In the genomic region with DNA sequence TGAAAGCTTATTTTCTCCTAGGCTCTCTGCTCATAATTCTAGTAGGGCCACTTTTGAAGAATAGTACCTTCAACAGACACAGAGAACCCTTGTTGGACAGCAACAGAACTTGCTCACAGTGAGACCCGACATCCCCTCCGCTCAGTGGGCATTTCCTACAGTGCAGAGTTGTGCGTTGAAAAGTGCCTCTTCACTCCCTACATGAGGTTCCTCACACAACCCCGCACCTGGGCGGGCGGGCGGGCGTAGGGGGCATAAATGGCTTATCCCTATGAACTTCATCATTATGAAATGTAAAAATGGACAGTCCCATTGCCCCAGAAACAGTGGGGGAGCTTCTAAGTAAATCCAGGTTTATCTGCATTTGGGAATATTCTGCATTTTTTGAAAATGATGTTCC, we compare ENCODE assay signal across 18 cellular contexts.
DNase-seq lines count a peak whose midpoint lies in the region; ATAC-seq, FAIRE-seq and TF ChIP-seq lines count a peak whose summit lies in the region.
"Had no signal": no experiment of that assay in that cellular context is flagged by ENCODE, and none has a peak within 500 bp of the region (broad histone marks: within the 10 kb centered on the region; RNA-seq: fewer than 3 reads in every experiment).

No MANE protein-coding gene starts in this region.

- H3K4me1 Mint-ChIP-seq in astrocyte (ENCODE audit: low read depth, unreplicated experiment) = peaks cover 12% of the 10 kb centered on the region
- H3K4me1 Mint-ChIP-seq: CD14-positive monocyte had no signal

- no peak overlapping the region for H3K4me3 Mint-ChIP-seq in astrocyte (ENCODE audit: unreplicated experiment)
- H3K4me3 Mint-ChIP-seq: B cell; CD14-positive monocyte; CD8-positive, alpha-beta T cell; HFFc6 had no signal

- no peak overlapping the region for H2AFZ ChIP-seq in astrocyte (ENCODE audit: low read depth, low read length)

- peaks cover 2% of the 10 kb centered on the region for H3K9me3 Mint-ChIP-seq in astrocyte (ENCODE audit: unreplicated experiment)
- H3K9me3 Mint-ChIP-seq: CD8-positive, alpha-beta T cell had no signal

- H3K18ac ChIP-seq in mesendoderm (ENCODE audit: low read length) = no peak overlapping the region

- H3K9me3 ChIP-seq in BLaER1 (peaks cover 3% of the 10 kb centered on the region; the same call in 1 of the 2 replicates), astrocyte (ENCODE audit: insufficient read depth, low read depth, low read length) (peaks cover 5% of the 10 kb centered on the region), spleen (no peaks in the 10 kb centered on the region)

- H3K4me3 ChIP-seq in BLaER1 (no peak overlapping the region), astrocyte (ENCODE audit: insufficient read depth, low read depth, low read length) (no peak overlapping the region), mesendoderm (ENCODE audit: low read length) (no peak overlapping the region), spleen (no peak overlapping the region)

- no peak for TF ChIP-seq POLR2A in spleen (IDR thresholded peaks at IDR 0.05)

- peaks cover 20% of the 10 kb centered on the region for H3K36me3 ChIP-seq in BLaER1
- H3K36me3 ChIP-seq in astrocyte (ENCODE audit: insufficient read depth, low read length) = no peaks in the 10 kb centered on the region
- no peaks in the 10 kb centered on the region for H3K36me3 ChIP-seq in mesendoderm (ENCODE audit: control insufficient read depth, insufficient read depth, low read length)
- peaks cover 0 to 6% (median 0%) of the 10 kb centered on the region in 6 donors for H3K36me3 ChIP-seq in spleen

- no peak overlapping the region for H2BK5ac ChIP-seq in mesendoderm (ENCODE audit: low read length)

- no peak for ATAC-seq in GM18873 (IDR thresholded peaks at IDR 0.05; ENCODE audit: low FRiP score, unreplicated experiment)
- ATAC-seq: CD8-positive, alpha-beta T cell had no signal

- H3K4me1 ChIP-seq in BLaER1 (peaks cover 35% of the 10 kb centered on the region), astrocyte (ENCODE audit: insufficient read depth, low read length) (no peaks in the 10 kb centered on the region), mesendoderm (ENCODE audit: control insufficient read depth, low read depth, low read length) (no peaks in the 10 kb centered on the region), spleen (no peaks in the 10 kb centered on the region)

- FAIRE-seq in astrocyte (lab: Jason Lieb, UNC) = no peak
- FAIRE-seq: GM12892, H1 had no signal

- peak overlapping the region; percentile 88 for H3K4me2 ChIP-seq in BLaER1
- no peak overlapping the region for H3K4me2 ChIP-seq in astrocyte (ENCODE audit: low read length)
- no peak overlapping the region for H3K4me2 ChIP-seq in mesendoderm (ENCODE audit: low read length)

- H3K79me1 ChIP-seq in mesendoderm (ENCODE audit: low read length) = no peaks in the 10 kb centered on the region

- H3K27ac Mint-ChIP-seq in astrocyte (ENCODE audit: unreplicated experiment) = peak overlapping the region; percentile 47
- H3K27ac Mint-ChIP-seq: B cell; CD14-positive monocyte; CD8-positive, alpha-beta T cell; HFFc6 had no signal

- H3K27me3 Mint-ChIP-seq in astrocyte (ENCODE audit: low read depth, unreplicated experiment) = peaks cover 2% of the 10 kb centered on the region
- H3K27me3 Mint-ChIP-seq: B cell had no signal

- H2BK120ac ChIP-seq in mesendoderm (ENCODE audit: low read depth, low read length) = no peak overlapping the region

- H3K9ac ChIP-seq in BLaER1 (no peak overlapping the region), astrocyte (ENCODE audit: low read length) (no peak overlapping the region), mesendoderm (ENCODE audit: low read length) (no peak overlapping the region)

- no peak overlapping the region for H3K27ac ChIP-seq in BLaER1
- H3K27ac ChIP-seq in astrocyte (ENCODE audit: low read depth, low read length) = no peak overlapping the region
- H3K27ac ChIP-seq in mesendoderm (ENCODE audit: low read depth, low read length) = no peak overlapping the region
- H3K27ac ChIP-seq in spleen = no peak overlapping the region

- no peaks in the 10 kb centered on the region for H3K79me2 ChIP-seq in astrocyte (ENCODE audit: insufficient read depth, low read length)
- H3K79me2 ChIP-seq in mesendoderm (ENCODE audit: control insufficient read depth, insufficient read depth, low read length) = no peaks in the 10 kb centered on the region

- no peak overlapping the region for H3K23ac ChIP-seq in mesendoderm (ENCODE audit: low read length)

- H2BK15ac ChIP-seq in mesendoderm (replicated peaks; ENCODE audit: low read depth) = peak overlapping the region; percentile 19

- peak; percentile 36 for DNase-seq in HuH-7 (ENCODE audit: low spot score)
- no peak for DNase-seq in astrocyte (ENCODE audit: low read depth)
- DNase-seq in mesendoderm = no peak
- no peak for DNase-seq in SIG-M5 treated with dmso at 0.1 percent for 504 hours (lab: John Stamatoyannopoulos, UW; ENCODE audit: unreplicated experiment)
- no peak for DNase-seq in spleen
- DNase-seq: CD8-positive, alpha-beta T cell; COR-L47; DND-41; GDM1; HCEC 1CT; IMR-90 had no signal

- H4K5ac ChIP-seq in mesendoderm (ENCODE audit: low read length) = no peak overlapping the region

- no peaks in the 10 kb centered on the region for H3K27me3 ChIP-seq in BLaER1
- no peaks in the 10 kb centered on the region for H3K27me3 ChIP-seq in astrocyte (ENCODE audit: insufficient read depth, low read length)
- H3K27me3 ChIP-seq in mesendoderm (ENCODE audit: insufficient read depth, low read length, poor library complexity) = no peaks in the 10 kb centered on the region
- H3K27me3 ChIP-seq in spleen (replicated peaks in 1 of 7) = no peaks in the 10 kb centered on the region

- H2AK5ac ChIP-seq in mesendoderm (ENCODE audit: low read length) = no peak overlapping the region

- no peak overlapping the region for H3K4ac ChIP-seq in mesendoderm (ENCODE audit: low read depth, low read length)

- peaks cover 26% of the 10 kb centered on the region for H4K20me1 ChIP-seq in BLaER1
- no peaks in the 10 kb centered on the region for H4K20me1 ChIP-seq in astrocyte (ENCODE audit: insufficient read depth, low read length)

- no CpG with 5 or more reads among the region's 8 CpGs for WGBS in mesendoderm (ENCODE audit: extremely low coverage, insufficient coverage, low lambda C conversion rate)
- WGBS in spleen, 5 donors = 93 to 99% (median 96%) methylated on average over 8 of the region's 8 CpGs

- no peak overlapping the region for H3K56ac ChIP-seq in mesendoderm (ENCODE audit: low read length)

- TF ChIP-seq CTCF in astrocyte (IDR thresholded peaks at IDR 0.05; ENCODE audit: insufficient read depth, low read depth, low read length) = no peak
- TF ChIP-seq CTCF in spleen (IDR thresholded peaks at IDR 0.05 in 8 of 11, conservative IDR thresholded peaks at IDR 0.05 in 3 of 11) = no peak

- H4K8ac ChIP-seq in mesendoderm (ENCODE audit: low read depth, low read length) = no peak overlapping the region

- no peaks in the 10 kb centered on the region for H3K36me3 Mint-ChIP-seq in astrocyte (ENCODE audit: low read depth, unreplicated experiment)

- intact Hi-C loops in spleen (cut with DNase I; ENCODE audit: low total_unique reads) = no loop called here
